In genomic region chr1:173015629-173016028, GRCh38 we compare ENCODE assay signal across 1 cellular context.
TF ChIP-seq lines count a peak whose summit lies in the region.

No MANE protein-coding gene starts in this region.

TF ChIP-seq in H1, 55 proteins besides CTCF, POLR2A, EP300 and RAD21 (continued from another document):
- TF ChIP-seq E2F6 (IDR thresholded peaks at IDR 0.05): no peak
- TF ChIP-seq CREB1 (IDR thresholded peaks at IDR 0.05): no peak
- no peak for TF ChIP-seq KDM4A (IDR thresholded peaks at IDR 0.05; ENCODE audit: low read depth, low read length, severe bottlenecking)
- no peak for TF ChIP-seq JUN (IDR thresholded peaks at IDR 0.05; ENCODE audit: low read depth, low read length)
- no peak for TF ChIP-seq POLR2AphosphoS5 (IDR thresholded peaks at IDR 0.05; ENCODE audit: low read depth, low read length)
- no peak for TF ChIP-seq FOSL1 (IDR thresholded peaks at IDR 0.05; ENCODE audit: insufficient read depth, low read depth, low read length)
- TF ChIP-seq PHF8 (conservative IDR thresholded peaks at IDR 0.05; ENCODE audit: low read depth, low read length): no peak
- TF ChIP-seq YY1 (IDR thresholded peaks at IDR 0.05; ENCODE audit: low read depth, low read length): no peak
- no peak for TF ChIP-seq CHD2 (IDR thresholded peaks at IDR 0.05; ENCODE audit: low read length)
- no peak for TF ChIP-seq CHD1 (IDR thresholded peaks at IDR 0.05; ENCODE audit: low read depth, low read length)
- TF ChIP-seq GABPA (IDR thresholded peaks at IDR 0.05; ENCODE audit: borderline replicate concordance, insufficient read depth, low read length): no peak
- no peak for TF ChIP-seq EGR1 (IDR thresholded peaks at IDR 0.05; ENCODE audit: borderline replicate concordance, low read depth, low read length)
- TF ChIP-seq CBX8 (IDR thresholded peaks at IDR 0.05; ENCODE audit: borderline replicate concordance, low read depth, low read length): no peak
